ENCODE assay signal across 23 cellular contexts in genomic region chr1:180513531-180513930, GRCh38. TPM values are rescaled to one million over a fixed set of nuclear protein-coding genes. Genes with fewer than 3 reads are reported as not detected.
A peak's percentile ranks its signal among the peaks of the same experiment; 100 is the strongest.
DNase-seq lines count a peak whose midpoint lies in the region; ATAC-seq, FAIRE-seq and TF ChIP-seq lines count a peak whose summit lies in the region.
"Had no signal": no experiment of that assay in that cellular context is flagged by ENCODE, and none has a peak within 500 bp of the region (broad histone marks: within the 10 kb centered on the region; RNA-seq: fewer than 3 reads in every experiment).

No MANE protein-coding gene starts in this region.

- FAIRE-seq in HepG2 (lab: Jason Lieb, UNC), result no peak
- FAIRE-seq: A549, GM12878 had no signal

- no peak overlapping the region for H3K27ac ChIP-seq in HepG2 (ENCODE audit: extremely low read length, insufficient read depth, low read length)
- no peak overlapping the region for H3K27ac ChIP-seq in right lobe of liver
- H3K27ac ChIP-seq in mesenchymal stem cell (ENCODE audit: low read length, poor library complexity, severe bottlenecking), result no peak overlapping the region
- H3K27ac ChIP-seq in heart left ventricle, result no peak overlapping the region
- H3K27ac ChIP-seq: A549; BLaER1 treated with 17β-estradiol and CSF1 and Interleukin-3, amounts not matched to agents 10 nM and 100 nM had no signal

- no peaks in the 10 kb centered on the region for H3K79me1 ChIP-seq in mesenchymal stem cell (replicated peaks; ENCODE audit: low read length, poor library complexity, severe bottlenecking)

- no peak overlapping the region for H2BK12ac ChIP-seq in mesenchymal stem cell (ENCODE audit: low read length in 2 of 2)

- DNase-seq in HepG2 (ENCODE audit: low spot score), result no peak
- no peak for DNase-seq in right lobe of liver
- DNase-seq in NCI-H82 (lab: John Stamatoyannopoulos, UW), result peak; percentile 88
- DNase-seq in mesenchymal stem cell, result no peak
- DNase-seq in heart left ventricle, result no peak
- DNase-seq in GM19238 (ENCODE audit: insufficient read length, low spot score), result no peak
- DNase-seq: 8988T; ACHN; AML-193; BE2C; CD4-positive, alpha-beta T cell; CD8-positive, alpha-beta memory T cell; DMS 273 treated with DMSO at 0.1 percent for 48 hours; DMS79; EL; GDM1; H9 had no signal

- H4K8ac ChIP-seq in mesenchymal stem cell (ENCODE audit: low read length), result no peak overlapping the region

- no peak overlapping the region for H3K9ac ChIP-seq in HepG2 (ENCODE audit: insufficient read depth, low read depth, low read length)
- H3K9ac ChIP-seq in mesenchymal stem cell (ENCODE audit: low read length), result no peak overlapping the region
- H3K9ac ChIP-seq: BLaER1 treated with 17β-estradiol and CSF1 and Interleukin-3, amounts not matched to agents 10 nM and 100 nM had no signal

- H3K14ac ChIP-seq in mesenchymal stem cell (ENCODE audit: low read length in 2 of 2), result no peak overlapping the region

- BruUV-seq in HepG2 (replicated peaks; lab: Mats Ljungman, UMichigan), result no TSS peak

- intact Hi-C loops in HepG2 (cut with micrococcal nuclease; ENCODE audit: unreplicated experiment) (no loop called here), right lobe of liver (cut with DNase I) (loop anchor here (10.0 kb wide), 2 partner anchors 341 to 351 kb away; no protein-coding TSS in a partner anchor), heart left ventricle (cut with DNase I) (loop anchor here in 6 of 10 donors (5.0 to 10.0 kb wide), 2 partner anchors 651 to 654 kb away; no protein-coding TSS in a partner anchor)

- H3K18ac ChIP-seq in mesenchymal stem cell (ENCODE audit: low read depth in 1 of 2, low read length in 2 of 2), result no peak overlapping the region

- no peaks in the 10 kb centered on the region for H4K20me1 ChIP-seq in HepG2 (ENCODE audit: insufficient read depth, low read length)
- H4K20me1 ChIP-seq: BLaER1 treated with 17β-estradiol and CSF1 and Interleukin-3, amounts not matched to agents 10 nM and 100 nM had no signal

- CTCF ChIA-PET in HepG2 (lab: Yijun Ruan, JAX; ENCODE audit: low intra/inter-chr PET ratio, low total read pairs), result no interaction called here

- peaks cover 6% of the 10 kb centered on the region for H3K4me1 ChIP-seq in HepG2 (ENCODE audit: insufficient read depth, low read length)
- no peaks in the 10 kb centered on the region for H3K4me1 ChIP-seq in right lobe of liver
- peaks cover 2% of the 10 kb centered on the region for H3K4me1 ChIP-seq in mesenchymal stem cell (ENCODE audit: control insufficient read depth, insufficient read depth, low read depth, low read length)
- peaks cover 0 to 11% (median 5%) of the 10 kb centered on the region in 12 donors for H3K4me1 ChIP-seq in heart left ventricle
- H3K4me1 ChIP-seq: BE2C had no signal

- in situ Hi-C loops in HepG2 (cut with HindIII; ENCODE audit: extremely low pct_ligation_motif_present, low pct_unique_long_range_greater_than_20kb), result loop anchor here (25.0 kb wide), 1 partner anchor 624 kb away; no protein-coding TSS in a partner anchor

- TF ChIP-seq RAD21 in HepG2 (CRISPR knock-in tag; IDR thresholded peaks at IDR 0.05), result no peak

- H3K9me3 ChIP-seq in HepG2 (ENCODE audit: low read length), result no peaks in the 10 kb centered on the region
- no peaks in the 10 kb centered on the region for H3K9me3 ChIP-seq in right lobe of liver
- H3K9me3 ChIP-seq in mesenchymal stem cell (ENCODE audit: control insufficient read depth, low read length), result no peaks in the 10 kb centered on the region
- H3K9me3 ChIP-seq in heart left ventricle, result peaks cover 0 to 3% (median 0%) of the 10 kb centered on the region in 12 donors
- H3K9me3 ChIP-seq: A549 had no signal

- H3K27me3 ChIP-seq in HepG2 (ENCODE audit: control insufficient read depth in 1 of 2, insufficient read depth in 2 of 2, low read length in 2 of 2) (no peaks in the 10 kb centered on the region), right lobe of liver (no peaks in the 10 kb centered on the region), mesenchymal stem cell (ENCODE audit: control insufficient read depth in 1 of 2, insufficient read depth in 1 of 2, low read length in 2 of 2) (no peaks in the 10 kb centered on the region), heart left ventricle (no peaks in the 10 kb centered on the region)
- H3K27me3 ChIP-seq: BE2C; BLaER1 treated with 17β-estradiol and CSF1 and Interleukin-3, amounts not matched to agents 10 nM and 100 nM had no signal

- TF ChIP-seq CTCF in HepG2 (CRISPR knock-in tag; IDR thresholded peaks at IDR 0.05) (no peak), right lobe of liver (IDR thresholded peaks at IDR 0.05) (no peak), heart left ventricle (IDR thresholded peaks at IDR 0.05) (no peak)

- TF ChIP-seq POLR2A in HepG2 (IDR thresholded peaks at IDR 0.05; ENCODE audit: insufficient read depth in 1 of 2, low read depth in 2 of 2, low read length in 2 of 2) (no peak), right lobe of liver (IDR thresholded peaks at IDR 0.05) (no peak), heart left ventricle (IDR thresholded peaks at IDR 0.05) (no peak)

- H4K91ac ChIP-seq in mesenchymal stem cell (ENCODE audit: low read length), result peak overlapping the region; percentile 15

- H2BK5ac ChIP-seq in mesenchymal stem cell (ENCODE audit: low read depth, low read length, poor library complexity, severe bottlenecking), result no peak overlapping the region

- TF ChIP-seq EP300 in HepG2 (IDR thresholded peaks at IDR 0.05; ENCODE audit: low read depth in 2 of 2, low read length in 2 of 2), result no peak
- TF ChIP-seq EP300 in HepG2 (CRISPR knock-in tag; IDR thresholded peaks at IDR 0.05; ENCODE audit: borderline replicate concordance), result no peak

- H3K4ac ChIP-seq in mesenchymal stem cell (ENCODE audit: low read depth in 1 of 2, low read length in 2 of 2), result no peak overlapping the region

- no peak overlapping the region for H2BK120ac ChIP-seq in mesenchymal stem cell (ENCODE audit: low read depth, low read length)

- H2AFZ ChIP-seq in HepG2 (ENCODE audit: low read length) (no peak overlapping the region), mesenchymal stem cell (ENCODE audit: low read depth, low read length) (no peak overlapping the region)
- H2AFZ ChIP-seq: GM23338 had no signal

- H3K36me3 ChIP-seq in HepG2 (replicated peaks in 1 of 2; ENCODE audit: control insufficient read depth in 1 of 2, insufficient read depth in 2 of 2, low read length in 2 of 2), result no peaks in the 10 kb centered on the region
- H3K36me3 ChIP-seq in right lobe of liver, result no peaks in the 10 kb centered on the region
- H3K36me3 ChIP-seq in mesenchymal stem cell (ENCODE audit: control insufficient read depth in 1 of 2, insufficient read depth in 2 of 2, low read depth in 1 of 2, low read length in 2 of 2), result no peaks in the 10 kb centered on the region
- H3K36me3 ChIP-seq in heart left ventricle, result no peaks in the 10 kb centered on the region
- H3K36me3 ChIP-seq: BE2C; BLaER1 treated with 17β-estradiol and CSF1 and Interleukin-3, amounts not matched to agents 10 nM and 100 nM had no signal

- H3K23ac ChIP-seq in mesenchymal stem cell (ENCODE audit: low read length in 2 of 2), result no peak overlapping the region

- H2AK5ac ChIP-seq in mesenchymal stem cell (ENCODE audit: low read length, severe bottlenecking), result no peak overlapping the region

- H3K79me2 ChIP-seq in HepG2 (ENCODE audit: insufficient read depth, low read length), result no peaks in the 10 kb centered on the region

- 35% methylated on average over 6 of the region's 6 CpGs for WGBS in HepG2 (ENCODE audit: low lambda C conversion rate)
- WGBS in right lobe of liver (ENCODE audit: insufficient coverage, low coverage, low lambda C conversion rate, missing lambda C conversion rate), result 76% methylated on average over 6 of the region's 6 CpGs
- 93% methylated on average over 6 of the region's 6 CpGs for WGBS in mesenchymal stem cell
- WGBS in heart left ventricle, 4 donors, result 81 to 95% (median 82%) methylated on average over 6 of the region's 6 CpGs

- POLR2A ChIA-PET in HepG2 (lab: Yijun Ruan, JAX), result interaction anchor here (0.5 kb wide), 1 partner anchor 628 kb away, joined by 3 read pairs; no protein-coding TSS in a partner anchor

- H3K4me3 ChIP-seq in HepG2 (replicated peaks in 1 of 3; ENCODE audit: insufficient read depth in 1 of 3, low read depth in 2 of 3, low read length in 3 of 3), result no peak overlapping the region
- H3K4me3 ChIP-seq in right lobe of liver, result no peak overlapping the region
- H3K4me3 ChIP-seq in mesenchymal stem cell (ENCODE audit: insufficient read depth in 1 of 2, low read depth in 1 of 2, low read length in 2 of 2), result no peak overlapping the region
- no peak overlapping the region for H3K4me3 ChIP-seq in heart left ventricle
- H3K4me3 ChIP-seq: A549; BLaER1 treated with 17β-estradiol and CSF1 and Interleukin-3, amounts not matched to agents 10 nM and 100 nM; GM12878; GM23338 had no signal

- H3K4me2 ChIP-seq in HepG2 (ENCODE audit: low read depth, low read length), result 0 out of 2 replicates have a peak overlapping the region, but pooled peaks have one; percentile 10
- H3K4me2 ChIP-seq in mesenchymal stem cell (ENCODE audit: low read length, poor library complexity, severe bottlenecking), result no peak overlapping the region
- H3K4me2 ChIP-seq: A549; BLaER1 treated with 17β-estradiol and CSF1 and Interleukin-3, amounts not matched to agents 10 nM and 100 nM; GM23338 had no signal

- ATAC-seq in HepG2, result no peak
- ATAC-seq in right lobe of liver, result no peak
- no peak for ATAC-seq in heart left ventricle
- ATAC-seq: A549, GM12878, GM23338 had no signal

- no peak overlapping the region for H2BK15ac ChIP-seq in mesenchymal stem cell (ENCODE audit: low read depth, poor library complexity, severe bottlenecking)

RNA-seq across cellular contexts. Expression of gene ACBD6, which starts 11.2 kb away (rescaled TPM):
- total RNA-seq in HepG2 (2016; rRNA removed; fragmentation: Illumina TruSeq; extraction: Trizol) (40.3 and 47.2 TPM in 2 replicates), right lobe of liver (10 to 100 TPM in 4 of 6 experiments, 1 to 10 TPM in 2; 9.5 to 18.9 (median 11.5) TPM), heart left ventricle (10 to 100 TPM; 18.6 to 24.6 (median 21.5) TPM)
- 30.6 and 31.1 TPM in 2 replicates for total RNA-seq in HepG2 (2016; cell fraction: cytosol; rRNA removed; fragmentation: Illumina TruSeq; extraction: Trizol; ENCODE audit: low read depth)
- total RNA-seq in HepG2 (2016; cell fraction: insoluble cytoplasmic fraction; rRNA removed; fragmentation: Illumina TruSeq; extraction: Trizol), result 41.0 and 43.9 TPM in 2 replicates
- 32.9 and 34.9 TPM in 2 replicates for total RNA-seq in HepG2 (2016; cell fraction: membrane; rRNA removed; fragmentation: Illumina TruSeq; extraction: Trizol)
- total RNA-seq in HepG2 (2016; cell fraction: nucleus; rRNA removed; fragmentation: Illumina TruSeq; extraction: Trizol), result 55.8 and 63.0 TPM in 2 replicates
- polyA plus RNA-seq in HepG2 (2011; rRNA removed) (33.5 and 34.6 TPM in 2 replicates), heart left ventricle (10 to 100 TPM; 26.8 to 35.8 TPM)
- polyA plus RNA-seq in HepG2 (2011; cell fraction: cytosol; rRNA removed), result 26.4 and 27.2 TPM in 2 replicates
- polyA plus RNA-seq in HepG2 (2011; cell fraction: nucleus; rRNA removed), result 68.1 and 72.9 TPM in 2 replicates
- 36.1 and 39.1 TPM in 2 replicates for polyA plus RNA-seq in HepG2 (2012)
- polyA plus RNA-seq in HepG2 (2016; cell fraction: cytosol; fragmentation: Illumina TruSeq; extraction: Trizol; ENCODE audit: low read depth), result 21.5 and 22.5 TPM in 2 replicates
- 32.0 and 34.5 TPM in 2 replicates for polyA plus RNA-seq in HepG2 (2016; cell fraction: insoluble cytoplasmic fraction; fragmentation: Illumina TruSeq; extraction: Trizol; ENCODE audit: low read depth)
- polyA plus RNA-seq in HepG2 (2016; cell fraction: membrane; fragmentation: Illumina TruSeq; extraction: Trizol; ENCODE audit: low read depth), result 24.3 and 28.2 TPM in 2 replicates
- 64.9 and 65.5 TPM in 2 replicates for polyA plus RNA-seq in HepG2 (2016; cell fraction: nucleus; fragmentation: Illumina TruSeq; extraction: Trizol; ENCODE audit: insufficient read depth, low read depth)
- 52.6 and 104 TPM in 2 replicates for polyA minus RNA-seq in HepG2 (2011; rRNA and poly(A)+ RNA removed; ENCODE audit: low replicate concordance)
- 16.2 and 16.5 TPM in 2 replicates for polyA minus RNA-seq in HepG2 (2011; cell fraction: cytosol; rRNA and poly(A)+ RNA removed)
- 83.4 and 88.0 TPM in 2 replicates for polyA minus RNA-seq in HepG2 (2011; cell fraction: nucleus; rRNA and poly(A)+ RNA removed)
- polyA plus RNA-seq in mesenchymal stem cell (2013, experiment 1 of 2), result 46.7 TPM
- polyA plus RNA-seq in mesenchymal stem cell (2013, experiment 2 of 2), result 45.8 TPM

RNA-seq across cellular contexts. Expression of gene OVAAL, which starts 45.2 kb away (rescaled TPM):
- total RNA-seq in HepG2 (2016; rRNA removed; fragmentation: Illumina TruSeq; extraction: Trizol), result not detected in 2 replicates
- not detected in 2 replicates for total RNA-seq in HepG2 (2016; cell fraction: cytosol; rRNA removed; fragmentation: Illumina TruSeq; extraction: Trizol; ENCODE audit: low read depth)
- 0.12 TPM in 1 of 2 replicates, not detected in the other for total RNA-seq in HepG2 (2016; cell fraction: insoluble cytoplasmic fraction; rRNA removed; fragmentation: Illumina TruSeq; extraction: Trizol)
- total RNA-seq in HepG2 (2016; cell fraction: membrane; rRNA removed; fragmentation: Illumina TruSeq; extraction: Trizol), result not detected in 2 replicates
- not detected in 2 replicates for total RNA-seq in HepG2 (2016; cell fraction: nucleus; rRNA removed; fragmentation: Illumina TruSeq; extraction: Trizol)
- 0.04 and 0.08 TPM in 2 replicates for polyA plus RNA-seq in HepG2 (2011; rRNA removed)
- polyA plus RNA-seq in HepG2 (2011; cell fraction: cytosol; rRNA removed), result 0.03 and 0.09 TPM in 2 replicates
- not detected in 2 replicates for polyA plus RNA-seq in HepG2 (2011; cell fraction: nucleus; rRNA removed)
- polyA plus RNA-seq in HepG2 (2012), result 0.09 TPM in 1 of 2 replicates, not detected in the other
- polyA plus RNA-seq in HepG2 (2016; cell fraction: cytosol; fragmentation: Illumina TruSeq; extraction: Trizol; ENCODE audit: low read depth), result not detected in 2 replicates
- not detected in 2 replicates for polyA plus RNA-seq in HepG2 (2016; cell fraction: insoluble cytoplasmic fraction; fragmentation: Illumina TruSeq; extraction: Trizol; ENCODE audit: low read depth)
- 0.10 TPM in 1 of 2 replicates, not detected in the other for polyA plus RNA-seq in HepG2 (2016; cell fraction: membrane; fragmentation: Illumina TruSeq; extraction: Trizol; ENCODE audit: low read depth)
- polyA plus RNA-seq in HepG2 (2016; cell fraction: nucleus; fragmentation: Illumina TruSeq; extraction: Trizol; ENCODE audit: insufficient read depth, low read depth), result not detected in 2 replicates
- polyA minus RNA-seq in HepG2 (2011; rRNA and poly(A)+ RNA removed; ENCODE audit: low replicate concordance), result not detected in 2 replicates
- polyA minus RNA-seq in HepG2 (2011; cell fraction: cytosol; rRNA and poly(A)+ RNA removed), result not detected in 2 replicates
- polyA minus RNA-seq in HepG2 (2011; cell fraction: nucleus; rRNA and poly(A)+ RNA removed), result not detected in 2 replicates
- not detected for total RNA-seq in right lobe of liver
- not detected for polyA plus RNA-seq in mesenchymal stem cell (2013, experiment 1 of 2)
- polyA plus RNA-seq in mesenchymal stem cell (2013, experiment 2 of 2), result not detected
- 10 to 100 TPM in 1 of 9 donors, 1 to 10 TPM in 8; 1.5 to 13.9 (median 2.4) TPM for total RNA-seq in heart left ventricle
- 10 to 100 TPM in 1 of 2 donors, 1 to 10 TPM in 1; 2.8 to 13.8 TPM for polyA plus RNA-seq in heart left ventricle
- total RNA-seq: CD4-positive, alpha-beta T cell; CD8-positive, alpha-beta memory T cell; GM12878; GM23338; H4; H9 had no signal
- polyA plus RNA-seq: CD14-positive monocyte; CD8-positive, alpha-beta memory T cell; GM23338 had no signal
